1 cellular context compared by ENCODE assay signal in genomic region chr14:102544034-102544744, GRCh38.
TF ChIP-seq lines count a peak whose summit lies in the region.

No MANE protein-coding gene starts in this region.

TF ChIP-seq in HCT116, 20 proteins besides CTCF, POLR2A, EP300 and RAD21 (continued from another document):
- TF ChIP-seq MAX (IDR thresholded peaks at IDR 0.05) (no peak), CEBPB (IDR thresholded peaks at IDR 0.05; ENCODE audit: low read depth) (no peak), EZH2 (IDR thresholded peaks at IDR 0.05) (no peak), EZH2phosphoT487 (IDR thresholded peaks at IDR 0.05; ENCODE audit: borderline replicate concordance) (no peak), ZNF274 (IDR thresholded peaks at IDR 0.05; ENCODE audit: low read depth, low read length) (no peak), POLR2AphosphoS5 (IDR thresholded peaks at IDR 0.05; ENCODE audit: low read depth, low read length) (no peak), REST (IDR thresholded peaks at IDR 0.05; ENCODE audit: low read depth) (no peak), ZFX (IDR thresholded peaks at IDR 0.05) (no peak), SIN3A (IDR thresholded peaks at IDR 0.05; ENCODE audit: low read depth) (no peak), SRF (IDR thresholded peaks at IDR 0.05; ENCODE audit: low read depth) (no peak)
